In genomic region chr11:65573391-65574146, GRCh38 we compare ENCODE assay signal across 1 cellular context.
TF ChIP-seq lines count a peak whose summit lies in the region.

No MANE protein-coding gene starts in this region.

TF ChIP-seq in liver, 16 proteins besides CTCF, POLR2A, EP300 and RAD21 (continued from another document):
- TF ChIP-seq EGR1 (IDR thresholded peaks at IDR 0.05; ENCODE audit: low read depth in 2 of 2) (no peak), TAF1 (conservative IDR thresholded peaks at IDR 0.05) (no peak), ATF3 (IDR thresholded peaks at IDR 0.05) (no peak), FOXA1 (IDR thresholded peaks at IDR 0.05) (no peak), MAX (IDR thresholded peaks at IDR 0.05) (no peak)
TF ChIP-seq in liver: peak in this region for 0.
